10 cellular contexts compared by ENCODE assay signal in the genomic region with DNA sequence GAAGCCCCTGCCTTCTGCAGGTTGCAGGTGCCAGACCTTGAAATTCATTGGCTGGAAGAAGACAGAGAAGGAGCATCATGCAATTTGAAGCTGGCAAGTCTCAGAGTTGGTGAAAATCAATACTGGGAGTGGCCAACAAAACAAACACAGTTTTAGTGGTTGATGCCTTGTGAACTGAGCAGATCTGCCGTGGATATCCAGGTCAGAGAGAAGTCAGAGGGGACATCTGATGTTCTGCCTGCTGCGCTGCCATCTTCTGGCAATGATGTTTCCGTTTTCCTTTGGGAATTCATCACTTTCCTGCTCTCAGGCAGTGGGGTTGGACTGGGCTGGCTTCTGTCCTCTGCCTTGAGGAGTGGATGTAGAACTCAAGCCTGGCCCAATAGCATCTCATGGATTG.
DNase-seq lines count a peak whose midpoint lies in the region; ATAC-seq and TF ChIP-seq lines count a peak whose summit lies in the region.
"Had no signal": no experiment of that assay in that cellular context is flagged by ENCODE, and none has a peak within 500 bp of the region (broad histone marks: within the 10 kb centered on the region; RNA-seq: fewer than 3 reads in every experiment).

No MANE protein-coding gene starts in this region.

- no peak overlapping the region for H3K27ac ChIP-seq in smooth muscle cell (ENCODE audit: low read depth)

- H3K4me1 Mint-ChIP-seq in endothelial cell (ENCODE audit: unreplicated experiment): no peaks in the 10 kb centered on the region
- no peaks in the 10 kb centered on the region for H3K4me1 Mint-ChIP-seq in natural killer cell

- no peaks in the 10 kb centered on the region for H3K9me3 Mint-ChIP-seq in endothelial cell (ENCODE audit: unreplicated experiment)
- peaks cover 0 to 6% of the 10 kb centered on the region in 2 donors for H3K9me3 Mint-ChIP-seq in natural killer cell

- no peaks in the 10 kb centered on the region for H3K27me3 ChIP-seq in smooth muscle cell (ENCODE audit: low read depth)

- H3K36me3 ChIP-seq in smooth muscle cell (ENCODE audit: low read depth): no peaks in the 10 kb centered on the region

- no peak overlapping the region for H3K4me2 ChIP-seq in smooth muscle cell

- no peaks in the 10 kb centered on the region for H3K36me3 Mint-ChIP-seq in endothelial cell (ENCODE audit: low read depth, unreplicated experiment)
- H3K36me3 Mint-ChIP-seq in natural killer cell: no peaks in the 10 kb centered on the region

- H3K9me3 ChIP-seq in smooth muscle cell (replicated peaks; ENCODE audit: low read depth): no peaks in the 10 kb centered on the region

- no peaks in the 10 kb centered on the region for H4K20me1 ChIP-seq in smooth muscle cell (ENCODE audit: low read depth)

- H3K79me2 ChIP-seq in smooth muscle cell (ENCODE audit: low read depth): no peaks in the 10 kb centered on the region

- H3K27me3 Mint-ChIP-seq in endothelial cell (ENCODE audit: unreplicated experiment) (no peaks in the 10 kb centered on the region), natural killer cell (ENCODE audit: low read depth in 2 of 2) (peaks cover 0 to 4% of the 10 kb centered on the region in 2 donors)

- no peak for TF ChIP-seq CTCF in endothelial cell (IDR thresholded peaks at IDR 0.05; ENCODE audit: unreplicated experiment)
- peak; percentile 18 for TF ChIP-seq CTCF in smooth muscle cell (IDR thresholded peaks at IDR 0.05; ENCODE audit: borderline replicate concordance, insufficient read depth, poor library complexity, severe bottlenecking)
- no peak for TF ChIP-seq CTCF in natural killer cell (IDR thresholded peaks at IDR 0.05)

- 41% methylated on average over 3 of the region's 3 CpGs for WGBS in smooth muscle cell (ENCODE audit: low lambda C conversion rate)

- no peak overlapping the region for H2AFZ ChIP-seq in smooth muscle cell (ENCODE audit: low read depth)

- no peaks in the 10 kb centered on the region for H3F3A ChIP-seq in smooth muscle cell (ENCODE audit: low read depth)

- H3K4me1 ChIP-seq in smooth muscle cell (ENCODE audit: low read depth): no peaks in the 10 kb centered on the region

- H3K4me3 Mint-ChIP-seq in endothelial cell (ENCODE audit: unreplicated experiment): no peak overlapping the region
- no peak overlapping the region for H3K4me3 Mint-ChIP-seq in natural killer cell

- H3K4me3 ChIP-seq in smooth muscle cell: no peak overlapping the region

- ATAC-seq in natural killer cell (no peak), GM21390 (IDR thresholded peaks at IDR 0.05; ENCODE audit: unreplicated experiment) (no peak)
- ATAC-seq: left ventricle myocardium superior had no signal

- no peak overlapping the region for H3K9ac ChIP-seq in smooth muscle cell (ENCODE audit: low read depth)

- H3K27ac Mint-ChIP-seq in endothelial cell (ENCODE audit: unreplicated experiment): no peak overlapping the region
- no peak overlapping the region for H3K27ac Mint-ChIP-seq in natural killer cell

- intact Hi-C loops in natural killer cell (cut with micrococcal nuclease): no loop called here

- DNase-seq in NCI-H1417 (lab: John Stamatoyannopoulos, UW) (peak; percentile 3 to 38 (median 24)), NCI-H1417 treated with DMSO at 0.1 percent for 48 hours (lab: John Stamatoyannopoulos, UW) (no peak), NCI-H2227 (lab: John Stamatoyannopoulos, UW; ENCODE audit: unreplicated experiment) (peak; percentile 11), endothelial cell (ENCODE audit: low spot score) (peak; percentile 29), smooth muscle cell (lab: John Stamatoyannopoulos, UW; ENCODE audit: unreplicated experiment) (no peak), T-helper 2 cell (no peak), natural killer cell (no peak)
- DNase-seq: activated CD8-positive, alpha-beta memory T cell treated with anti-CD3 and anti-CD28 coated beads for 24 hours; left ventricle myocardium superior had no signal

Comparison
In these comparisons a context has a peak if more than half of its experiments do, and no peak if none do; other contexts are left out.
1. DNase-seq: peak in NCI-H1417 (3 of 3), NCI-H2227 (single experiment) and endothelial cell (single experiment); none in NCI-H1417 treated with DMSO at 0.1 percent for 48 hours (single experiment), smooth muscle cell (single experiment), T-helper 2 cell (0 of 5) and natural killer cell (single experiment).